In genomic region chr7:2376351-2377154, GRCh38 we compare ENCODE assay signal across 33 cellular contexts. TPM values are rescaled to one million over a fixed set of nuclear protein-coding genes. Genes with fewer than 3 reads are reported as not detected.
DNase-seq lines count a peak whose midpoint lies in the region; ATAC-seq and TF ChIP-seq lines count a peak whose summit lies in the region.
"Had no signal": no experiment of that assay in that cellular context is flagged by ENCODE, and none has a peak within 500 bp of the region (broad histone marks: within the 10 kb centered on the region; RNA-seq: fewer than 3 reads in every experiment).

No MANE protein-coding gene starts in this region.

- H3K36me3 ChIP-seq in left ventricle myocardium inferior (peaks cover 89% of the 10 kb centered on the region), stomach (peaks cover 88 to 98% (median 95%) of the 10 kb centered on the region in 4 donors)

- peaks cover 65% of the 10 kb centered on the region for H3K36me3 Mint-ChIP-seq in endothelial cell (ENCODE audit: low read depth, unreplicated experiment)
- H3K36me3 Mint-ChIP-seq in stimulated activated effector memory CD8-positive, alpha-beta T cell treated with anti-CD3 and anti-CD28 coated beads, Interleukin-12 subunit alpha, Interleukin-12 subunit beta, amount 100 ng/mL, for 72 hours = peaks cover 100% of the 10 kb centered on the region

- peaks cover 9% of the 10 kb centered on the region for H3K27me3 Mint-ChIP-seq in endothelial cell (ENCODE audit: unreplicated experiment)
- H3K27me3 Mint-ChIP-seq: brain; CD4-positive, alpha-beta memory T cell; stimulated activated naive CD8-positive, alpha-beta T cell treated with anti-CD3 and anti-CD28 coated beads, Interleukin-15, amount 100 ng/mL, for 72 hours had no signal

- no peak for TF ChIP-seq EP300 in stomach (IDR thresholded peaks at IDR 0.05)

- no peaks in the 10 kb centered on the region for H3K4me1 Mint-ChIP-seq in endothelial cell (ENCODE audit: unreplicated experiment)
- H3K4me1 Mint-ChIP-seq in stimulated activated effector memory CD8-positive, alpha-beta T cell treated with anti-CD3 and anti-CD28 coated beads, Interleukin-12 subunit alpha, Interleukin-12 subunit beta, amount 100 ng/mL, for 72 hours = peaks cover 35% of the 10 kb centered on the region
- H3K4me1 Mint-ChIP-seq: brain, nephron had no signal

- no peaks in the 10 kb centered on the region for H3K9me3 Mint-ChIP-seq in endothelial cell (ENCODE audit: unreplicated experiment)
- H3K9me3 Mint-ChIP-seq in stimulated activated effector memory CD8-positive, alpha-beta T cell treated with anti-CD3 and anti-CD28 coated beads, Interleukin-12 subunit alpha, Interleukin-12 subunit beta, amount 100 ng/mL, for 72 hours = no peaks in the 10 kb centered on the region
- H3K9me3 Mint-ChIP-seq: brain; nephron; stimulated activated naive CD8-positive, alpha-beta T cell treated with anti-CD3 and anti-CD28 coated beads, Interleukin-15, amount 100 ng/mL, for 72 hours had no signal

- H3K27me3 ChIP-seq in left ventricle myocardium inferior (ENCODE audit: low read depth) (no peaks in the 10 kb centered on the region), stomach (no peaks in the 10 kb centered on the region)
- H3K27me3 ChIP-seq: gastrocnemius medialis, Peyer's patch, SJCRH30, tibial artery had no signal

- H3K4me3 ChIP-seq in left ventricle myocardium inferior = no peak overlapping the region
- no peak overlapping the region for H3K4me3 ChIP-seq in stomach
- H3K4me3 ChIP-seq: gastrocnemius medialis, mucosa of descending colon, Peyer's patch, SJCRH30, tibial artery had no signal

- TF ChIP-seq POLR2A in stomach (IDR thresholded peaks at IDR 0.05) = no peak

- H3K4me1 ChIP-seq in left ventricle myocardium inferior (peaks cover 4% of the 10 kb centered on the region), stomach (peaks cover 0 to 7% (median 0%) of the 10 kb centered on the region in 4 donors)
- H3K4me1 ChIP-seq: parathyroid adenoma, Peyer's patch, SJCRH30, tibial artery had no signal

- H3K27ac ChIP-seq in left ventricle myocardium inferior (replicated peaks) (no peak overlapping the region), RWPE1 (peak overlapping the region; percentile 19), stomach (no peak overlapping the region)
- H3K27ac ChIP-seq: parathyroid adenoma, Peyer's patch, SJCRH30, tibial artery, WERI-Rb-1 had no signal

- intact Hi-C loops in Right ventricle myocardium inferior (cut with DNase I) (no loop called here), left ventricle myocardium inferior (cut with micrococcal nuclease) (no loop called here), stomach (cut with DNase I; ENCODE audit: low total_unique reads) (no loop called here)

- POLR2A ChIA-PET in RWPE1 (lab: Yijun Ruan, JAX; ENCODE audit: low non-redundant PET) = interaction anchor here (0.7 kb wide), 1 partner anchor 687 kb away, joined by 5 read pairs; no protein-coding TSS in a partner anchor

- 92 to 93% (median 92%) methylated on average over 27 of the region's 27 CpGs for WGBS in stomach, 5 donors

- H3K4me3 Mint-ChIP-seq in endothelial cell (ENCODE audit: unreplicated experiment) = peak overlapping the region; percentile 22
- H3K4me3 Mint-ChIP-seq in stimulated activated effector memory CD8-positive, alpha-beta T cell treated with anti-CD3 and anti-CD28 coated beads, Interleukin-12 subunit alpha, Interleukin-12 subunit beta, amount 100 ng/mL, for 72 hours = no peak overlapping the region
- H3K4me3 Mint-ChIP-seq: brain; nephron; stimulated activated naive CD8-positive, alpha-beta T cell treated with anti-CD3 and anti-CD28 coated beads, Interleukin-15, amount 100 ng/mL, for 72 hours had no signal

- peak overlapping the region; percentile 25 for H3K27ac Mint-ChIP-seq in endothelial cell (ENCODE audit: unreplicated experiment)
- H3K27ac Mint-ChIP-seq in stimulated activated effector memory CD8-positive, alpha-beta T cell treated with anti-CD3 and anti-CD28 coated beads, Interleukin-12 subunit alpha, Interleukin-12 subunit beta, amount 100 ng/mL, for 72 hours = peak overlapping the region; percentile 64
- H3K27ac Mint-ChIP-seq: nephron had no signal

- H3K9me3 ChIP-seq in left ventricle myocardium inferior (replicated peaks) (no peaks in the 10 kb centered on the region), stomach (no peaks in the 10 kb centered on the region)
- H3K9me3 ChIP-seq: gastrocnemius medialis, mucosa of descending colon, Peyer's patch, SJCRH30, tibial artery had no signal

- DNase-seq in Right ventricle myocardium inferior (ENCODE audit: missing footprints) (no peak), left ventricle myocardium inferior (no peak), RWPE1 (ENCODE audit: low spot score) (no peak), endothelial cell (ENCODE audit: low spot score) (no peak), NCI-H2029 treated with DMSO at 0.1 percent for 48 hours (lab: John Stamatoyannopoulos, UW) (no peak), stomach (no peak), 8988T (no peak)
- DNase-seq in stimulated activated effector memory CD8-positive, alpha-beta T cell treated with anti-CD3 and anti-CD28 coated beads, Interleukin-12 subunit alpha, Interleukin-12 subunit beta, amount 100 ng/mL, for 72 hours (ENCODE audit: low spot score in 2 of 2) = no peak
- DNase-seq: activated T-cell treated with anti-CD3 and anti-CD28 coated beads, Interleukin-2, amount 50 U/mL, for 48 hours; CD4-positive, alpha-beta memory T cell; DMS 273 treated with DMSO at 0.1 percent for 48 hours; gastrocnemius medialis; HCEC 1CT; Karpas-422; kidney glomerular epithelial cell; mucosa of descending colon; MV-4-11; NCI-H1436; NCI-H2107; NCI-H345; NCI-H748 treated with DMSO at 0.1 percent for 48 hours; Peyer's patch; retina; SJCRH30; stimulated activated CD4-positive, alpha-beta T cell treated with anti-CD3 and anti-CD28 coated beads, Interleukin-1b, Interleukin-23, amount 100 ng/mL, for 48 hours; stimulated activated naive CD8-positive, alpha-beta T cell treated with anti-CD3 and anti-CD28 coated beads, Interleukin-15, amount 100 ng/mL, for 72 hours; SW 1271; T-helper 9 cell; tibial artery; WERI-Rb-1 had no signal

- CTCF ChIA-PET in RWPE1 (lab: Yijun Ruan, JAX) = interaction anchor here (0.6 kb wide), 1 partner anchor 741 kb away, joined by 3 read pairs; no protein-coding TSS in a partner anchor

- TF ChIP-seq CTCF in left ventricle myocardium inferior (IDR thresholded peaks at IDR 0.05; ENCODE audit: borderline replicate concordance) (no peak), RWPE1 (conservative IDR thresholded peaks at IDR 0.05; ENCODE audit: low read depth) (no peak), endothelial cell (IDR thresholded peaks at IDR 0.05; ENCODE audit: unreplicated experiment) (no peak), stomach (IDR thresholded peaks at IDR 0.05) (no peak)

- peak; percentile 34 for ATAC-seq in Right ventricle myocardium inferior
- ATAC-seq in stimulated activated effector memory CD8-positive, alpha-beta T cell treated with anti-CD3 and anti-CD28 coated beads, Interleukin-12 subunit alpha, Interleukin-12 subunit beta, amount 100 ng/mL, for 72 hours = no peak
- ATAC-seq: gastrocnemius medialis; mucosa of descending colon; stimulated activated naive CD8-positive, alpha-beta T cell treated with anti-CD3 and anti-CD28 coated beads, Interleukin-15, amount 100 ng/mL, for 72 hours had no signal

RNA-seq across cellular contexts. Expression of gene EIF3B, which starts 21.9 kb away (rescaled TPM):
- 68.1 TPM for total RNA-seq in Right ventricle myocardium inferior
- 68.9 TPM for total RNA-seq in left ventricle myocardium inferior
- total RNA-seq in endothelial cell (ENCODE audit: unreplicated experiment) = 125 TPM
- 100 to 1,000 TPM; 115 to 373 (median 150) TPM for total RNA-seq in stomach
- polyA plus RNA-seq in stomach = 10 to 100 TPM; 64.8 to 90.1 (median 88.3) TPM

RNA-seq across cellular contexts. Expression of gene CHST12, which starts 26.9 kb away (rescaled TPM):
- total RNA-seq in Right ventricle myocardium inferior (13.5 TPM), left ventricle myocardium inferior (15.3 TPM), endothelial cell (ENCODE audit: unreplicated experiment) (26.9 TPM), stomach (10 to 100 TPM in 2 of 5 donors, 1 to 10 TPM in 3; 1.7 to 23.0 (median 8.5) TPM)
- 1 to 10 TPM; 1.8 to 6.6 (median 6.0) TPM for polyA plus RNA-seq in stomach
